ENCODE assay signal across 19 cellular contexts in genomic region chr22:29661355-29661754, GRCh38. TPM values are rescaled to one million over a fixed set of nuclear protein-coding genes. Genes with fewer than 3 reads are reported as not detected.
DNase-seq lines count a peak whose midpoint lies in the region; TF ChIP-seq lines count a peak whose summit lies in the region.
"Had no signal": no experiment of that assay in that cellular context is flagged by ENCODE, and none has a peak within 500 bp of the region (broad histone marks: within the 10 kb centered on the region; RNA-seq: fewer than 3 reads in every experiment).

No MANE protein-coding gene starts in this region.

- H2AFZ ChIP-seq in mammary epithelial cell (ENCODE audit: low read depth, low read length), result no peak overlapping the region

- H3K79me2 ChIP-seq in mammary epithelial cell (ENCODE audit: insufficient read depth, low read length), result no peaks in the 10 kb centered on the region

- H3K9ac ChIP-seq in mammary epithelial cell (ENCODE audit: insufficient read depth, low read length), result no peak overlapping the region

- H3K4me3 ChIP-seq in mammary epithelial cell (replicated peaks in 1 of 3; ENCODE audit: insufficient read depth in 1 of 3, low read depth in 2 of 3, low read length in 3 of 3) (no peak overlapping the region), fibroblast of villous mesenchyme (ENCODE audit: low read depth, low read length) (no peak overlapping the region)
- H3K4me3 ChIP-seq: ascending aorta, colonic mucosa, sigmoid colon had no signal

- no peaks in the 10 kb centered on the region for H3K9me3 ChIP-seq in mammary epithelial cell (replicated peaks; ENCODE audit: insufficient read depth, low read length)
- H3K9me3 ChIP-seq: ascending aorta, colonic mucosa, sigmoid colon had no signal

- no peaks in the 10 kb centered on the region for H3K27me3 ChIP-seq in mammary epithelial cell (ENCODE audit: insufficient read depth, low read length)
- H3K27me3 ChIP-seq: ascending aorta, colonic mucosa, sigmoid colon had no signal

- in situ Hi-C loops in mammary epithelial cell (cut with MboI; ENCODE audit: low sequenced_read_pairs in 2 of 2), result no loop called here
- in situ Hi-C loops in GM13976 (cut with MboI; ENCODE audit: low sequenced_read_pairs, unreplicated experiment), result no loop called here

- BruUV-seq in mammary epithelial cell (replicated peaks; lab: Mats Ljungman, UMichigan), result no TSS peak

- intact Hi-C loops in mammary epithelial cell (cut with micrococcal nuclease), result loop anchor here (2.0 to 10.0 kb wide), 3 partner anchors 35 to 267 kb away; partner anchors contain the start of gene NF2

- H3K27ac ChIP-seq in mammary epithelial cell (ENCODE audit: insufficient read depth, low read depth, low read length) (peak overlapping the region; percentile 58), substantia nigra (ENCODE audit: low read depth, low read length, poor library complexity, severe bottlenecking) (no peak overlapping the region)
- H3K27ac ChIP-seq: C4-2B, colonic mucosa, sigmoid colon had no signal

- H4K20me1 ChIP-seq in mammary epithelial cell (ENCODE audit: insufficient read depth, low read length), result no peaks in the 10 kb centered on the region

- TF ChIP-seq CTCF in mammary epithelial cell (conservative IDR thresholded peaks at IDR 0.05 in 1 of 2, IDR thresholded peaks at IDR 0.05 in 1 of 2; ENCODE audit: extremely low read depth in 1 of 2, insufficient read depth in 1 of 2, low read depth in 1 of 2, low read length in 2 of 2), result no peak
- TF ChIP-seq CTCF in fibroblast of villous mesenchyme (IDR thresholded peaks at IDR 0.05; ENCODE audit: insufficient read depth, low read depth, low read length), result no peak
- no peak for TF ChIP-seq CTCF in GM13976 (IDR thresholded peaks at IDR 0.05; ENCODE audit: borderline replicate concordance, control extremely low read depth, extremely low read depth, insufficient read depth, missing control alignments)

- H3K4me1 ChIP-seq in mammary epithelial cell (ENCODE audit: insufficient read depth, low read length), result peaks cover 35% of the 10 kb centered on the region
- H3K4me1 ChIP-seq: ascending aorta, colonic mucosa, sigmoid colon had no signal

- dilution Hi-C loops in mammary epithelial cell (cut with HindIII; ENCODE audit: low sequenced_read_pairs), result no loop called here

- peak; percentile 5 for DNase-seq in HCEC 1CT
- DNase-seq in mammary epithelial cell, result peak; percentile 77
- peak; percentile 14 for DNase-seq in fibroblast of villous mesenchyme (ENCODE audit: low read depth)
- DNase-seq in stromal cell of bone marrow (ENCODE audit: low read depth), result peak; percentile 77
- DNase-seq in substantia nigra (lab: John Stamatoyannopoulos, UW), result no peak
- DNase-seq in DMS 273 treated with DMSO at 0.1 percent for 48 hours (lab: John Stamatoyannopoulos, UW), result no peak
- DNase-seq in GM13976 (ENCODE audit: low spot score), result no peak
- no peak for DNase-seq in stimulated activated CD4-positive, alpha-beta T cell treated with anti-CD3 and anti-CD28 coated beads, Interleukin-1b, Interleukin-23, amount 100 ng/mL, for 48 hours
- DNase-seq: activated CD4-positive, alpha-beta T cell treated with anti-CD3 and anti-CD28 coated beads for 4 hours; activated naive CD4-positive, alpha-beta T cell; colonic mucosa; DMS153; erythroblast; NCI-H1436 treated with DMSO at 0.1 percent for 48 hours; occipital lobe; sigmoid colon; stimulated activated CD4-positive, alpha-beta T cell treated with anti-CD3 and anti-CD28 coated beads, Interleukin-2, amount 100 ng/mL, for 48 hours had no signal

- H3K36me3 ChIP-seq in mammary epithelial cell (ENCODE audit: insufficient read depth, low read length), result peaks cover 17% of the 10 kb centered on the region
- H3K36me3 ChIP-seq: colonic mucosa had no signal

- CTCF ChIA-PET in mammary epithelial cell (lab: Charles Lee; ENCODE audit: low non-redundant PET), result no interaction called here

- peak overlapping the region; percentile 65 for H3K4me2 ChIP-seq in mammary epithelial cell (ENCODE audit: insufficient read depth, low read depth, low read length)

- WGBS in mammary epithelial cell (ENCODE audit: low coverage, missing lambda C conversion rate), result 0% methylated on average over 2 of the region's 2 CpGs

RNA-seq across cellular contexts. Expression of gene NF2, which starts 57.9 kb away (rescaled TPM):
- total RNA-seq in mammary epithelial cell (100 to 1,000 TPM in 1 of 2 donors, 10 to 100 TPM in 1; 95.2 to 138 TPM), fibroblast of villous mesenchyme (153 and 240 TPM in 2 replicates)
- 58.3 TPM for polyA plus RNA-seq in mammary epithelial cell
- polyA minus RNA-seq in mammary epithelial cell, result 140 TPM

RNA-seq across cellular contexts. Expression of gene CABP7, which starts 58.4 kb away (rescaled TPM):
- under 1 TPM in 1 of 2 donors, not detected in 1; under 0.01 TPM for total RNA-seq in mammary epithelial cell
- not detected for polyA plus RNA-seq in mammary epithelial cell
- not detected for polyA minus RNA-seq in mammary epithelial cell
- total RNA-seq in fibroblast of villous mesenchyme, result under 0.01 TPM in 1 of 2 replicates, not detected in the other
- total RNA-seq: ascending aorta had no signal

Comparison
In these comparisons a context has a peak if more than half of its experiments do, and no peak if none do; other contexts are left out.
1. DNase-seq: peak in HCEC 1CT (single experiment), mammary epithelial cell (single experiment), fibroblast of villous mesenchyme (single experiment) and stromal cell of bone marrow (single experiment); none in substantia nigra (0 of 49), DMS 273 treated with DMSO at 0.1 percent for 48 hours (single experiment), GM13976 (single experiment) and stimulated activated CD4-positive, alpha-beta T cell treated with anti-CD3 and anti-CD28 coated beads, Interleukin-1b, Interleukin-23, amount 100 ng/mL, for 48 hours (single experiment).